In the genomic region with DNA sequence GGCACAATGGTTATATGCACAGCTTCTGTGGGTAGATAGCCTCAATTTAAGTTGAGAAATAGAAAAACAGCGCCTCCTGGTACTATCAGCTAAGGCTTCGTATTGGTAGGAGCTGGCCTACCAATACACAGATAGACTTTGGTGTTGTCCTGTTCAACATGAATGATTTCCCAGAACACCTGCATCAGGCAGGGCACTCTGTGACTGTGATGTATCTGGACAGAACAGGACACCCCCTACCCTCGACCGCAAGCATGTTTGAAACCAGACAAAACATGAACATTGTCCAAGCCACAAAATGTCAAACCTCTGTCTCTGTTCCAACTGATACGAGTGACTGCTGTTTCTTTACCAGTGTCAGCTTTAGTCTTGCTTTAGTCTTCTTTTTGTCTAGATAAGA, we compare ENCODE assay signal across 33 cellular contexts.
"Had no signal": no experiment of that assay in that cellular context is flagged by ENCODE, and none has a peak within 500 bp of the region (broad histone marks: within the 10 kb centered on the region; RNA-seq: fewer than 3 reads in every experiment).

No MANE protein-coding gene starts in this region.

- H3K36me3 ChIP-seq: MG63 had no signal

- H3K9me3 ChIP-seq: MG63 had no signal

- H3K9ac ChIP-seq: KMS-11 had no signal

- H3K27ac ChIP-seq: KMS-11 had no signal

- H3K4me2 ChIP-seq: KMS-11 had no signal

- H3K4me3 ChIP-seq: MG63 had no signal

- DNase-seq: Karpas-422, Kasumi-1, KG1, MG63, MM.1S, MV-4-11, NCI-H1048, NCI-H1092, NCI-H1092 treated with DMSO at 0.1 percent for 48 hours, NCI-H1105, NCI-H1105 treated with DMSO at 0.1 percent for 48 hours, NCI-H1417, NCI-H1417 treated with DMSO at 0.1 percent for 48 hours, NCI-H1436, NCI-H1436 treated with DMSO at 0.1 percent for 48 hours, NCI-H146, NCI-H1694, NCI-H1694 treated with DMSO at 0.1 percent for 48 hours, NCI-H187, NCI-H187 treated with DMSO at 0.1 percent for 48 hours, NCI-H1930, NCI-H2029, NCI-H2029 treated with DMSO at 0.1 percent for 48 hours, NCI-H2081, NCI-H2081 treated with DMSO at 0.1 percent for 48 hours, NCI-H2107, NCI-H2171, NCI-H2227 treated with DMSO at 0.1 percent for 48 hours, NCI-H226, NCI-H345, NCI-H446, NCI-H446 treated with DMSO at 0.1 percent for 48 hours had no signal
